In the genomic region with DNA sequence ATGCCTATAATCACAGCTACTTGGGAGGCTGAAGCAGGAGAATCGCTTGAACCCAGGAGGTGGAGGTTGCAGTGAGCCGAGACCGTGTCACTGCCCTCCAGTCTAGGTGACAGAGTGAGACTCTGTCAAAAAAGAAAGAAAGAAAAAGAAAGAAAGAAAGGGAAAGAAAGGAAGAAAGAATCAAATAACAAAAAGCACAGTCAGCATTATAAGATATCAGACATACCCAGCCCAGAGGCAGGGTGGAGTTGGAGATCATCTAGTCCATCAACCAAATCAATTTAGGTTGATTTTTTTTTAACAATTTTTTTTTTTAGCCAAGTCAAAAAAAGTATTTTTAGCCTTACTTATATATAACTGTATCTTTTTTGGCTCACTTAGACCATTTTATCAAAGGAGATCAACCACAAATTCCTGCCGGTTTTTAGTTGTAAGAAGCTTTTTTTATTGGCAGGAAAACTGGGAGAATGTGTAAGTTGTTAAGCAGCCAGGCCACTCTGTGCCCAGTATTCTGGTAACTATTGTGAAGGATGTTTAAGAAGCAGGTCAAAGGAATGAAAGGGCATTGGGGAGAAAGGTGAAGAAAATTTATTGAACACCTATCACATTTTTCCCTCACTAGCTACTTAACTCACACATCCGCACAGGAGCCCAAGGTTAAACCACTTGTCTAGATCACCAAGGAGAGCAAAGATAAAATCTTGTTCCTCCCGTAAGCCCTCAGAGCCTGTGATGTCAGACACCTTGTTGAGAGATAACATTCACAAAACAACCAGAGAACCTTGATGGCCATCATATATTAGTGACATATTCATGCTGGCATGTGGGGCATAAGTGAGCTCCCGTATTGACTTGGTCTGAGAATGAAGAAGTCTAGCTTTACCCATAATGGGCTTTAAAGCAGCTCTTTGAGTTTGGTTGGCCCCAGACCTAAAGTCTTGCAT, we compare ENCODE assay signal across 13 cellular contexts.
DNase-seq lines count a peak whose midpoint lies in the region; ATAC-seq and TF ChIP-seq lines count a peak whose summit lies in the region.
"Had no signal": no experiment of that assay in that cellular context is flagged by ENCODE, and none has a peak within 500 bp of the region (broad histone marks: within the 10 kb centered on the region; RNA-seq: fewer than 3 reads in every experiment).

No MANE protein-coding gene starts in this region.

- H3K27me3 Mint-ChIP-seq in activated naive CD8-positive, alpha-beta T cell treated with anti-CD3 and anti-CD28 coated beads, Interleukin-2, amount 50 U/mL, for 24 hours, result peaks cover 81% of the 10 kb centered on the region

- no peak overlapping the region for H3K4me3 ChIP-seq in fibroblast of the aortic adventitia (ENCODE audit: low read depth, low read length)
- no peak overlapping the region for H3K4me3 ChIP-seq in skeletal muscle satellite cell (ENCODE audit: low read length)

- no peaks in the 10 kb centered on the region for H3K36me3 Mint-ChIP-seq in activated naive CD8-positive, alpha-beta T cell treated with anti-CD3 and anti-CD28 coated beads, Interleukin-2, amount 50 U/mL, for 24 hours (ENCODE audit: low read depth)
- H3K36me3 Mint-ChIP-seq: naive thymus-derived CD4-positive, alpha-beta T cell had no signal

- peak overlapping the region; percentile 91 for H3K9ac ChIP-seq in skeletal muscle satellite cell (ENCODE audit: low read depth, low read length)

- no peaks in the 10 kb centered on the region for H3K36me3 ChIP-seq in skeletal muscle satellite cell (ENCODE audit: insufficient read depth, low read length)

- H3K4me1 ChIP-seq in skeletal muscle satellite cell (ENCODE audit: control insufficient read depth, insufficient read depth, low read length), result peaks cover 96% of the 10 kb centered on the region

- H3K4me1 Mint-ChIP-seq in activated naive CD8-positive, alpha-beta T cell treated with anti-CD3 and anti-CD28 coated beads, Interleukin-2, amount 50 U/mL, for 24 hours, result no peaks in the 10 kb centered on the region
- H3K4me1 Mint-ChIP-seq: naive thymus-derived CD4-positive, alpha-beta T cell had no signal

- H3K4me3 Mint-ChIP-seq in activated naive CD8-positive, alpha-beta T cell treated with anti-CD3 and anti-CD28 coated beads, Interleukin-2, amount 50 U/mL, for 24 hours, result no peak overlapping the region
- H3K4me3 Mint-ChIP-seq: activated CD8-positive, alpha-beta T cell treated with anti-CD3 and anti-CD28 coated beads, Interleukin-2, amount 10 ng/mL, durations not matched to agents 7 days and 5 days; naive thymus-derived CD4-positive, alpha-beta T cell had no signal

- no peak overlapping the region for H3K27ac Mint-ChIP-seq in activated naive CD8-positive, alpha-beta T cell treated with anti-CD3 and anti-CD28 coated beads, Interleukin-2, amount 50 U/mL, for 24 hours
- H3K27ac Mint-ChIP-seq: activated CD8-positive, alpha-beta T cell treated with anti-CD3 and anti-CD28 coated beads, Interleukin-2, amount 10 ng/mL, durations not matched to agents 7 days and 5 days; naive thymus-derived CD4-positive, alpha-beta T cell had no signal

- no peak for TF ChIP-seq CTCF in fibroblast of the aortic adventitia (IDR thresholded peaks at IDR 0.05; ENCODE audit: insufficient read depth, low read length)

- peak overlapping the region; percentile 78 for H3K4me2 ChIP-seq in skeletal muscle satellite cell (ENCODE audit: low read length)

- no peak for ATAC-seq in GM18520 (IDR thresholded peaks at IDR 0.05; ENCODE audit: unreplicated experiment)
- no peak for ATAC-seq in activated naive CD8-positive, alpha-beta T cell treated with anti-CD3 and anti-CD28 coated beads, Interleukin-2, amount 50 U/mL, for 24 hours
- no peak for ATAC-seq in GM21528 (IDR thresholded peaks at IDR 0.05; ENCODE audit: low FRiP score, unreplicated experiment)
- ATAC-seq: activated CD8-positive, alpha-beta T cell treated with anti-CD3 and anti-CD28 coated beads, Interleukin-2, amount 10 ng/mL, durations not matched to agents 7 days and 5 days; naive thymus-derived CD4-positive, alpha-beta T cell had no signal

- H3K9me3 ChIP-seq in skeletal muscle satellite cell (replicated peaks; ENCODE audit: low read length), result no peaks in the 10 kb centered on the region

- H3K27me3 ChIP-seq in skeletal muscle satellite cell (ENCODE audit: control insufficient read depth, insufficient read depth, low read length), result no peaks in the 10 kb centered on the region

- DNase-seq in EH (ENCODE audit: low read depth), result peak; percentile 90
- peak; percentile 78 for DNase-seq in amniotic epithelial cell (ENCODE audit: low read depth)
- peak; percentile 94 for DNase-seq in fibroblast of the aortic adventitia (ENCODE audit: low read depth)
- DNase-seq in NCI-H146 (lab: John Stamatoyannopoulos, UW), result no peak
- DNase-seq in activated naive CD8-positive, alpha-beta T cell treated with anti-CD3 and anti-CD28 coated beads, Interleukin-2, amount 50 U/mL, for 24 hours, result no peak
- DNase-seq: activated CD8-positive, alpha-beta T cell treated with anti-CD3 and anti-CD28 coated beads, Interleukin-2, amount 10 ng/mL, durations not matched to agents 7 days and 5 days; activated naive CD4-positive, alpha-beta T cell treated with anti-CD3 and anti-CD28 coated beads, Interleukin-2, amount 50 U/mL, for 16 hours; GF-D8; naive thymus-derived CD4-positive, alpha-beta T cell; T1000 had no signal

- no peaks in the 10 kb centered on the region for H3K9me3 Mint-ChIP-seq in activated naive CD8-positive, alpha-beta T cell treated with anti-CD3 and anti-CD28 coated beads, Interleukin-2, amount 50 U/mL, for 24 hours
- H3K9me3 Mint-ChIP-seq: naive thymus-derived CD4-positive, alpha-beta T cell had no signal

Comparison
In these comparisons a context has a peak if more than half of its experiments do, and no peak if none do; other contexts are left out.
1. DNase-seq: peak in EH (single experiment), amniotic epithelial cell (single experiment) and fibroblast of the aortic adventitia (single experiment); none in NCI-H146 (single experiment) and activated naive CD8-positive, alpha-beta T cell treated with anti-CD3 and anti-CD28 coated beads, Interleukin-2, amount 50 U/mL, for 24 hours (single experiment).